21 cellular contexts compared by ENCODE assay signal in genomic region chr10:114735946-114736345, GRCh38.
DNase-seq lines count a peak whose midpoint lies in the region; ATAC-seq and TF ChIP-seq lines count a peak whose summit lies in the region.
"Had no signal": no experiment of that assay in that cellular context is flagged by ENCODE, and none has a peak within 500 bp of the region (broad histone marks: within the 10 kb centered on the region; RNA-seq: fewer than 3 reads in every experiment).

No MANE protein-coding gene starts in this region.

- no peak overlapping the region for H3K27ac Mint-ChIP-seq in Caco-2 (ENCODE audit: unreplicated experiment)
- H3K27ac Mint-ChIP-seq in nephron progenitor cell: no peak overlapping the region
- H3K27ac Mint-ChIP-seq: B cell; CD4-positive, alpha-beta T cell; CD8-positive, alpha-beta T cell had no signal

- H3K27ac ChIP-seq in Panc1 (ENCODE audit: low read length): peak overlapping the region; percentile 65; the same call in 1 of the 2 replicates
- H3K27ac ChIP-seq: 22Rv1; A549; BLaER1 treated with 17β-estradiol and CSF1 and Interleukin-3, amounts not matched to agents 10 nM and 100 nM; C4-2B had no signal

- H3K36me3 ChIP-seq in Panc1 (ENCODE audit: control insufficient read depth, insufficient read depth, low read length) (no peaks in the 10 kb centered on the region), Caco-2 (ENCODE audit: control insufficient read depth, insufficient read depth, low read length) (no peaks in the 10 kb centered on the region)
- H3K36me3 ChIP-seq: BLaER1 treated with 17β-estradiol and CSF1 and Interleukin-3, amounts not matched to agents 10 nM and 100 nM had no signal

- H3K4me3 Mint-ChIP-seq in Caco-2 (ENCODE audit: unreplicated experiment) (no peak overlapping the region), nephron progenitor cell (no peak overlapping the region)
- H3K4me3 Mint-ChIP-seq: B cell; CD4-positive, alpha-beta T cell; CD8-positive, alpha-beta T cell had no signal

- TF ChIP-seq CTCF in Panc1 (IDR thresholded peaks at IDR 0.05) (no peak), Caco-2 (IDR thresholded peaks at IDR 0.05; ENCODE audit: insufficient read depth in 1 of 2, low read depth in 1 of 2, low read length in 1 of 2, severe bottlenecking in 1 of 2, unreplicated experiment in 1 of 2) (no peak), nephron progenitor cell (IDR thresholded peaks at IDR 0.05) (no peak)

- peak; percentile 46 for DNase-seq in DMS 273 (lab: John Stamatoyannopoulos, UW; ENCODE audit: unreplicated experiment)
- DNase-seq in DMS 273 treated with DMSO at 0.1 percent for 48 hours (lab: John Stamatoyannopoulos, UW): no peak
- DNase-seq in G401 (ENCODE audit: low spot score): peak; percentile 82
- DNase-seq in Panc1 (ENCODE audit: low read depth, low spot score): no peak
- peak; percentile 58 for DNase-seq in cerebellum (ENCODE audit: low spot score)
- no peak for DNase-seq in Caco-2
- no peak for DNase-seq in nephron progenitor cell
- DNase-seq: AML-193; CD4-positive, alpha-beta T cell; CD8-positive, alpha-beta T cell; DMS153; DMS53; DMS79; DND-41; EL; GF-D8 had no signal

- H3K9me3 ChIP-seq in Panc1 (ENCODE audit: control insufficient read depth, insufficient read depth, low read depth, low read length) (no peaks in the 10 kb centered on the region), Caco-2 (no peaks in the 10 kb centered on the region)
- H3K9me3 ChIP-seq: A549; BLaER1 treated with 17β-estradiol and CSF1 and Interleukin-3, amounts not matched to agents 10 nM and 100 nM had no signal

- H3K9me3 Mint-ChIP-seq in Caco-2 (ENCODE audit: unreplicated experiment): no peaks in the 10 kb centered on the region
- no peaks in the 10 kb centered on the region for H3K9me3 Mint-ChIP-seq in nephron progenitor cell
- H3K9me3 Mint-ChIP-seq: CD4-positive, alpha-beta T cell; CD8-positive, alpha-beta T cell had no signal

- peaks cover 32% of the 10 kb centered on the region for H3K4me1 ChIP-seq in Panc1 (ENCODE audit: control insufficient read depth, insufficient read depth, low read length)
- H3K4me1 ChIP-seq in Caco-2: no peaks in the 10 kb centered on the region
- H3K4me1 ChIP-seq: BLaER1 treated with 17β-estradiol and CSF1 and Interleukin-3, amounts not matched to agents 10 nM and 100 nM had no signal

- BruUV-seq in Panc1 (replicated peaks; lab: Mats Ljungman, UMichigan): TSS peak; percentile 27
- BruUV-seq in Caco-2 (replicated peaks; lab: Mats Ljungman, UMichigan): no TSS peak

- no peak for ATAC-seq in Panc1
- ATAC-seq: A549; CD8-positive, alpha-beta T cell had no signal

- H3K4me1 Mint-ChIP-seq in Caco-2 (ENCODE audit: low read depth, unreplicated experiment): no peaks in the 10 kb centered on the region
- H3K4me1 Mint-ChIP-seq in nephron progenitor cell: no peaks in the 10 kb centered on the region
- H3K4me1 Mint-ChIP-seq: B cell had no signal

- CTCF ChIA-PET in Panc1 (lab: Charles Lee): no interaction called here
- CTCF ChIA-PET in Caco-2 (lab: Charles Lee): no interaction called here

- POLR2A ChIA-PET in Panc1 (lab: Charles Lee) (interaction anchor here (0.7 kb wide), 1 partner anchor 20 kb away, joined by 3 read pairs; no protein-coding TSS in a partner anchor), Caco-2 (lab: Charles Lee) (no interaction called here)

- no peaks in the 10 kb centered on the region for H3K36me3 Mint-ChIP-seq in Caco-2 (ENCODE audit: insufficient read depth, unreplicated experiment)
- no peaks in the 10 kb centered on the region for H3K36me3 Mint-ChIP-seq in nephron progenitor cell (ENCODE audit: low read depth)
- H3K36me3 Mint-ChIP-seq: CD8-positive, alpha-beta T cell had no signal

- H3K4me3 ChIP-seq in Panc1 (ENCODE audit: low read depth in 2 of 2, low read length in 2 of 2) (no peak overlapping the region), Caco-2 (ENCODE audit: low read depth, low read length) (no peak overlapping the region)
- H3K4me3 ChIP-seq: A549; BLaER1 treated with 17β-estradiol and CSF1 and Interleukin-3, amounts not matched to agents 10 nM and 100 nM had no signal

- H3K27me3 ChIP-seq in Panc1 (ENCODE audit: control insufficient read depth, insufficient read depth, low read length) (no peaks in the 10 kb centered on the region), Caco-2 (replicated peaks; ENCODE audit: control insufficient read depth, insufficient read depth, low read length) (no peaks in the 10 kb centered on the region)
- H3K27me3 ChIP-seq: BLaER1 treated with 17β-estradiol and CSF1 and Interleukin-3, amounts not matched to agents 10 nM and 100 nM had no signal

- H3K27me3 Mint-ChIP-seq in Caco-2 (ENCODE audit: insufficient read depth, unreplicated experiment) (peaks cover 9% of the 10 kb centered on the region), nephron progenitor cell (ENCODE audit: low read depth, poor library complexity) (peaks cover 9% of the 10 kb centered on the region)
- H3K27me3 Mint-ChIP-seq: CD4-positive, alpha-beta T cell had no signal

- in situ Hi-C loops in G401 (cut with HindIII; ENCODE audit: low sequenced_read_pairs) (no loop called here), Panc1 (cut with HindIII; ENCODE audit: low pct_unique_long_range_greater_than_20kb, low sequenced_read_pairs) (no loop called here)

- intact Hi-C loops in Panc1 (cut with micrococcal nuclease; ENCODE audit: unreplicated experiment) (no loop called here), Caco-2 (cut with micrococcal nuclease; ENCODE audit: unreplicated experiment) (no loop called here)

Comparison
In these comparisons a context has a peak if more than half of its experiments do, and no peak if none do; other contexts are left out.
1. DNase-seq: peak in DMS 273 (single experiment), G401 (single experiment) and cerebellum (single experiment); none in DMS 273 treated with DMSO at 0.1 percent for 48 hours (single experiment), Panc1 (single experiment), Caco-2 (0 of 2) and nephron progenitor cell (single experiment).